Comparison of ENCODE assay signal across 9 cellular contexts in genomic region chr12:57783466-57783801, GRCh38. TPM values are rescaled to one million over a fixed set of nuclear protein-coding genes. Genes with fewer than 3 reads are reported as not detected.
DNase-seq lines count a peak whose midpoint lies in the region; ATAC-seq and TF ChIP-seq lines count a peak whose summit lies in the region.
"Had no signal": no experiment of that assay in that cellular context is flagged by ENCODE, and none has a peak within 500 bp of the region (broad histone marks: within the 10 kb centered on the region; RNA-seq: fewer than 3 reads in every experiment).

No MANE protein-coding gene starts in this region.

- H3K27me3 ChIP-seq in gastroesophageal sphincter (no peaks in the 10 kb centered on the region), gastrocnemius medialis (no peaks in the 10 kb centered on the region)

- DNase-seq in T-helper 17 cell (no peak), gastrocnemius medialis (no peak), H4 (ENCODE audit: low spot score) (no peak), NCI-H774 (lab: John Stamatoyannopoulos, UW) (no peak), AG08395 (ENCODE audit: low spot score) (no peak)
- DNase-seq: SHP77 treated with DMSO at 0.1 percent for 48 hours had no signal

- intact Hi-C loops in gastrocnemius medialis (cut with DNase I; ENCODE audit: low total_unique reads), result loop anchor here (5.0 kb wide), 2 partner anchors 36 to 49 kb away; partner anchors contain the start of gene TSPAN31

- peaks cover 48% of the 10 kb centered on the region for H3K4me1 Mint-ChIP-seq in T-helper 17 cell

- H3K4me3 ChIP-seq in GM12875 (ENCODE audit: low read depth, low read length) (peak overlapping the region; percentile 66), gastroesophageal sphincter (peak overlapping the region; percentile 69 to 95), gastrocnemius medialis (peak overlapping the region; percentile 89 to 98 (median 94))

- peak overlapping the region; percentile 99 for H3K27ac Mint-ChIP-seq in T-helper 17 cell

- peaks cover 7% of the 10 kb centered on the region for H3K36me3 Mint-ChIP-seq in T-helper 17 cell (ENCODE audit: low read depth)

- no peaks in the 10 kb centered on the region for H3K9me3 ChIP-seq in T-helper 17 cell (ENCODE audit: control insufficient read depth, low read length, poor library complexity, severe bottlenecking)
- no peaks in the 10 kb centered on the region for H3K9me3 ChIP-seq in gastroesophageal sphincter
- H3K9me3 ChIP-seq in gastrocnemius medialis, result no peaks in the 10 kb centered on the region

- H3K27me3 Mint-ChIP-seq in T-helper 17 cell, result no peaks in the 10 kb centered on the region

- peak overlapping the region in 2 of 4 donors; percentile 79 to 82 for H3K27ac ChIP-seq in gastroesophageal sphincter
- peak overlapping the region in 3 of 4 donors; percentile 84 to 89 (median 86) for H3K27ac ChIP-seq in gastrocnemius medialis

- WGBS in gastroesophageal sphincter (ENCODE audit: low coverage in 1 of 2), 2 donors, result 80 to 100% methylated on average over 8 to 11 of the region's 12 CpGs

- in situ Hi-C loops in gastrocnemius medialis (cut with MboI; ENCODE audit: low sequenced_read_pairs in 4 of 4), result loop anchor here in 1 of 4 donors (5.0 kb wide), 1 partner anchor 124 kb away; no protein-coding TSS in a partner anchor

- peaks cover 0 to 66% of the 10 kb centered on the region in 2 donors for H3K36me3 ChIP-seq in gastroesophageal sphincter
- H3K36me3 ChIP-seq in gastrocnemius medialis, result peaks cover 3 to 38% of the 10 kb centered on the region in 2 donors

- H3K4me1 ChIP-seq in gastroesophageal sphincter (peaks cover 3 to 22% (median 6%) of the 10 kb centered on the region in 3 donors), gastrocnemius medialis (peaks cover 9 to 15% of the 10 kb centered on the region in 2 donors)

- ATAC-seq in T-helper 17 cell (no peak), gastroesophageal sphincter (no peak), gastrocnemius medialis (no peak), GM18867 (IDR thresholded peaks at IDR 0.05; ENCODE audit: unreplicated experiment) (no peak)

- no peak for TF ChIP-seq EP300 in gastroesophageal sphincter (IDR thresholded peaks at IDR 0.05)

- no peak for TF ChIP-seq CTCF in GM12875 (IDR thresholded peaks at IDR 0.05; ENCODE audit: borderline replicate concordance, insufficient read depth, low read depth, low read length)
- TF ChIP-seq CTCF in gastroesophageal sphincter (IDR thresholded peaks at IDR 0.05), result no peak
- TF ChIP-seq CTCF in gastrocnemius medialis (IDR thresholded peaks at IDR 0.05 in 4 of 5, conservative IDR thresholded peaks at IDR 0.05 in 1 of 5), result no peak

- H3K4me3 Mint-ChIP-seq in T-helper 17 cell, result peak overlapping the region; percentile 99

- TF ChIP-seq POLR2A in gastroesophageal sphincter (IDR thresholded peaks at IDR 0.05) (no peak), gastrocnemius medialis (IDR thresholded peaks at IDR 0.05) (no peak)

RNA-seq across cellular contexts. Expression of gene TSFM, which starts 0.8 kb away (rescaled TPM):
- total RNA-seq in T-helper 17 cell (10 to 100 TPM; 12.5 to 17.9 TPM), gastroesophageal sphincter (10 to 100 TPM; 26.4 to 30.9 (median 29.1) TPM), gastrocnemius medialis (10 to 100 TPM; 37.6 to 47.5 (median 40.1) TPM)
- total RNA-seq in H4 (2014; rRNA removed; shearing (Covaris generic)), result 41.3 and 58.6 TPM in 2 replicates

RNA-seq across cellular contexts. Expression of gene EEF1AKMT3, which starts 11.0 kb away (rescaled TPM):
- total RNA-seq in T-helper 17 cell (1 to 10 TPM; 4.0 to 6.6 TPM), gastroesophageal sphincter (10 to 100 TPM; 10.8 to 19.5 (median 11.7) TPM), gastrocnemius medialis (1 to 10 TPM in 3 of 4 donors, under 1 TPM in 1; 0.82 to 2.0 (median 1.0) TPM)
- total RNA-seq in H4 (2014; rRNA removed; shearing (Covaris generic)), result 4.1 and 7.9 TPM in 2 replicates

RNA-seq across cellular contexts. Expression of gene METTL1, which starts 11.5 kb away (rescaled TPM):
- total RNA-seq in T-helper 17 cell (10 to 100 TPM; 15.0 to 20.9 TPM), gastroesophageal sphincter (10 to 100 TPM in 1 of 4 donors, 1 to 10 TPM in 3; 4.8 to 11.0 (median 7.8) TPM), gastrocnemius medialis (10 to 100 TPM in 3 of 4 donors, 1 to 10 TPM in 1; 6.5 to 22.7 (median 17.9) TPM)
- total RNA-seq in H4 (2014; rRNA removed; shearing (Covaris generic)), result 2.5 and 8.1 TPM in 2 replicates

RNA-seq across cellular contexts. Expression of gene CYP27B1, which starts 16.6 kb away (rescaled TPM):
- total RNA-seq in T-helper 17 cell (1 to 10 TPM; 1.4 to 1.7 TPM), gastroesophageal sphincter (under 1 TPM in 3 of 4 donors, not detected in 1; 0.27 to 0.57 (median 0.31) TPM), gastrocnemius medialis (not detected)
- total RNA-seq in H4 (2014; rRNA removed; shearing (Covaris generic)), result 0.48 TPM in 1 of 2 replicates, not detected in the other

RNA-seq across cellular contexts. Expression of gene MARCHF9, which starts 28.5 kb away (rescaled TPM):
- total RNA-seq in T-helper 17 cell (10 to 100 TPM; 45.3 to 62.4 TPM), gastroesophageal sphincter (10 to 100 TPM in 1 of 4 donors, 1 to 10 TPM in 3; 3.4 to 11.1 (median 7.9) TPM), gastrocnemius medialis (10 to 100 TPM in 1 of 4 donors, 1 to 10 TPM in 3; 4.8 to 11.3 (median 7.9) TPM)
- total RNA-seq in H4 (2014; rRNA removed; shearing (Covaris generic)), result 5.5 and 7.3 TPM in 2 replicates
